In the genomic region with DNA sequence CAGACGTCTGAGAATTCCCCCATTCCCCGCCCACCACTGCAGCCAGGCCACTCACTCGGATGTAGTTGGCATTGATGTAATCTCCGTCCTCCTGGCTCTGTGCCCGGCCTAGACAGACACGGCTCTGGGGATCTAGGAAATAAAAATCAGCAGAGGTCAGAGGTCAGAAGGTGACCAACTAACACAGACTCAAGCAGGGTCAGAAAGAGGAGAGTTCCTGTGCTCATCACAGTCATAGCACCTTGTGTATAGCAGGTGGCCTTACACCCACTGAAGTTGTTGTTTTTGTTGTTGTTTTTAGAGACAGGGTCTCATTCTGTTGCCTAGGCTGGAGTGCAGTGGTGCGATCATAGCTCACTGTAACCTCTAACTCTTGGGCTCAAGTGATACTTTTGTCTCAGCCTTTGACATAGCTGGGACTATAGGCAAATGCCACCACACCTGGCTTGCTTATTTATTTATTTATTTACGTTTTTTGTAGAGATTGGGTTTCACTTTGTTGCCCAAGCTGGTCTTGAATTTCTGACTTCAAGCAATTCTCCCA, we compare ENCODE assay signal across 10 cellular contexts. TPM values are rescaled to one million over a fixed set of nuclear protein-coding genes. Genes with fewer than 3 reads are reported as not detected.
DNase-seq lines count a peak whose midpoint lies in the region; ATAC-seq, FAIRE-seq and TF ChIP-seq lines count a peak whose summit lies in the region.
"Had no signal": no experiment of that assay in that cellular context is flagged by ENCODE, and none has a peak within 500 bp of the region (broad histone marks: within the 10 kb centered on the region; RNA-seq: fewer than 3 reads in every experiment).

No MANE protein-coding gene starts in this region.

- dilution Hi-C loops in endothelial cell of umbilical vein (cut with MboI; ENCODE audit: extremely low pct_ligation_motif_present, low sequenced_read_pairs), result no loop called here

- peak; percentile 82 for FAIRE-seq in endothelial cell of umbilical vein (lab: Jason Lieb, UNC)
- no peak for FAIRE-seq in small intestine (lab: Jason Lieb, UNC)

- TF ChIP-seq CTCF in endothelial cell of umbilical vein (IDR thresholded peaks at IDR 0.05; ENCODE audit: extremely low read depth in 1 of 2, insufficient read depth in 1 of 2, low read depth in 1 of 2, low read length in 2 of 2), result no peak

- intact Hi-C loops in activated CD4-positive, alpha-beta T cell treated with anti-CD3 and anti-CD28 coated beads, Interleukin-2, amount 10 ng/mL, durations not matched to agents 24 days and 14 days (cut with micrococcal nuclease), result no loop called here
- intact Hi-C loops in endothelial cell of umbilical vein (cut with micrococcal nuclease), result no loop called here

- no peaks in the 10 kb centered on the region for H3K27me3 ChIP-seq in endothelial cell of umbilical vein (ENCODE audit: control insufficient read depth in 2 of 2, insufficient read depth in 2 of 2, low read length in 2 of 2)
- H3K27me3 ChIP-seq in small intestine (ENCODE audit: control insufficient read depth in 2 of 2, insufficient read depth in 2 of 2, low read length in 2 of 2), result no peaks in the 10 kb centered on the region

- H3K4me3 Mint-ChIP-seq in activated CD4-positive, alpha-beta T cell treated with anti-CD3 and anti-CD28 coated beads, Interleukin-2, amount 10 ng/mL, durations not matched to agents 24 days and 14 days, result peak overlapping the region; percentile 63

- no peaks in the 10 kb centered on the region for H3K27me3 Mint-ChIP-seq in activated CD4-positive, alpha-beta T cell treated with anti-CD3 and anti-CD28 coated beads, Interleukin-2, amount 10 ng/mL, durations not matched to agents 24 days and 14 days

- peaks cover 89% of the 10 kb centered on the region for H3K36me3 Mint-ChIP-seq in activated CD4-positive, alpha-beta T cell treated with anti-CD3 and anti-CD28 coated beads, Interleukin-2, amount 10 ng/mL, durations not matched to agents 24 days and 14 days (ENCODE audit: low read depth)

- H3K9me3 Mint-ChIP-seq in activated CD4-positive, alpha-beta T cell treated with anti-CD3 and anti-CD28 coated beads, Interleukin-2, amount 10 ng/mL, durations not matched to agents 24 days and 14 days, result no peaks in the 10 kb centered on the region

- POLR2A ChIA-PET in endothelial cell of umbilical vein (lab: Charles Lee), result no interaction called here

- H3K27ac ChIP-seq in endothelial cell of umbilical vein (ENCODE audit: insufficient read depth, low read depth, low read length), result no peak overlapping the region
- H3K27ac ChIP-seq in small intestine (ENCODE audit: low read depth in 1 of 2, low read length in 1 of 2), result no peak overlapping the region

- H3K9me3 ChIP-seq in endothelial cell of umbilical vein (replicated peaks; ENCODE audit: control insufficient read depth, insufficient read depth, low read length), result no peaks in the 10 kb centered on the region
- H3K9me3 ChIP-seq in small intestine (ENCODE audit: control insufficient read depth, low read depth), result no peaks in the 10 kb centered on the region

- H3K9ac ChIP-seq in endothelial cell of umbilical vein (replicated peaks; ENCODE audit: extremely low read depth, insufficient read depth, low read length), result no peak overlapping the region

- peak overlapping the region; percentile 48 for H3K27ac Mint-ChIP-seq in activated CD4-positive, alpha-beta T cell treated with anti-CD3 and anti-CD28 coated beads, Interleukin-2, amount 10 ng/mL, durations not matched to agents 24 days and 14 days

- no TSS peak for BruUV-seq in endothelial cell of umbilical vein (replicated peaks; lab: Mats Ljungman, UMichigan)

- no peak overlapping the region for H3K4me2 ChIP-seq in endothelial cell of umbilical vein (ENCODE audit: insufficient read depth, low read length)

- H3K36me3 ChIP-seq in endothelial cell of umbilical vein (ENCODE audit: control insufficient read depth in 2 of 2, extremely low read depth in 1 of 2, insufficient read depth in 2 of 2, low read length in 2 of 2) (no peaks in the 10 kb centered on the region), small intestine (ENCODE audit: control insufficient read depth in 2 of 2, insufficient read depth in 2 of 2, low read length in 2 of 2) (no peaks in the 10 kb centered on the region)

- H4K20me1 ChIP-seq in endothelial cell of umbilical vein (replicated peaks; ENCODE audit: control insufficient read depth, extremely low read depth, insufficient read depth, low read length), result no peaks in the 10 kb centered on the region

- no peak for DNase-seq in activated CD4-positive, alpha-beta T cell treated with anti-CD3 and anti-CD28 coated beads, Interleukin-2, amount 10 ng/mL, durations not matched to agents 24 days and 14 days
- no peak for DNase-seq in activated CD4-positive, alpha-beta T cell treated with anti-CD3 and anti-CD28 coated beads, Interleukin-2, amount 50 U/mL, for 1 hour
- peak; percentile 52 for DNase-seq in RKO (ENCODE audit: low spot score)
- peak; percentile 39 for DNase-seq in endothelial cell of umbilical vein (ENCODE audit: low read depth, low spot score)
- peak; percentile 57 for DNase-seq in small intestine
- no peak for DNase-seq in DMS114 treated with DMSO at 0.1 percent for 48 hours (lab: John Stamatoyannopoulos, UW; ENCODE audit: unreplicated experiment)

- peaks cover 53% of the 10 kb centered on the region for H3K4me1 Mint-ChIP-seq in activated CD4-positive, alpha-beta T cell treated with anti-CD3 and anti-CD28 coated beads, Interleukin-2, amount 10 ng/mL, durations not matched to agents 24 days and 14 days

- H2AFZ ChIP-seq in endothelial cell of umbilical vein (ENCODE audit: low read depth, low read length), result no peak overlapping the region

- no peak for TF ChIP-seq POLR2A in endothelial cell of umbilical vein (IDR thresholded peaks at IDR 0.05; ENCODE audit: low read depth, low read length)

- no peak for ATAC-seq in GM19328 (IDR thresholded peaks at IDR 0.05; ENCODE audit: unreplicated experiment)
- ATAC-seq in HG02938 (IDR thresholded peaks at IDR 0.05; ENCODE audit: unreplicated experiment), result no peak

- H3K4me3 ChIP-seq in endothelial cell of umbilical vein (replicated peaks in 1 of 3; ENCODE audit: insufficient read depth in 1 of 3, low read depth in 1 of 3, low read length in 3 of 3) (no peak overlapping the region), small intestine (ENCODE audit: low read depth in 1 of 2, low read length in 2 of 2) (no peak overlapping the region)

- CTCF ChIA-PET in endothelial cell of umbilical vein (lab: Charles Lee), result interaction anchor here (1.0 to 2.5 kb wide), 15 partner anchors 7 to 564 kb away, joined by 3 to 24 read pairs (median 4); partner anchors contain the start of gene ARL8A

- H3K79me2 ChIP-seq in endothelial cell of umbilical vein (ENCODE audit: control insufficient read depth, insufficient read depth, low read length), result no peaks in the 10 kb centered on the region

- H3K9me1 ChIP-seq in endothelial cell of umbilical vein (replicated peaks; ENCODE audit: control insufficient read depth, extremely low read depth, insufficient read depth, low read length), result no peaks in the 10 kb centered on the region

- H3K4me1 ChIP-seq in endothelial cell of umbilical vein (ENCODE audit: control insufficient read depth, extremely low read depth, insufficient read depth, low read length), result peaks cover 18% of the 10 kb centered on the region
- peaks cover 0 to 3% of the 10 kb centered on the region in 2 donors for H3K4me1 ChIP-seq in small intestine (ENCODE audit: control insufficient read depth in 2 of 2, insufficient read depth in 1 of 2, low read depth in 1 of 2, low read length in 1 of 2)

- WGBS in small intestine, 3 donors, result 22 to 36% (median 32%) methylated on average over 8 of the region's 8 CpGs

RNA-seq across cellular contexts. Expression of gene PTPN7, which starts 4.9 kb away (rescaled TPM):
- 475 and 478 TPM in 2 replicates for total RNA-seq in activated CD4-positive, alpha-beta T cell treated with anti-CD3 and anti-CD28 coated beads, Interleukin-2, amount 10 ng/mL, durations not matched to agents 24 days and 14 days
- total RNA-seq in endothelial cell of umbilical vein, result 0.86 and 1.9 TPM in 2 replicates
- polyA plus RNA-seq in endothelial cell of umbilical vein (1.8 and 2.4 TPM in 2 replicates), small intestine (1 to 10 TPM; 1.9 to 8.9 (median 2.5) TPM)
- polyA plus RNA-seq in endothelial cell of umbilical vein (2011; cell fraction: cytosol; rRNA removed), result 0.84 and 1.1 TPM in 2 replicates
- 1.1 and 1.5 TPM in 2 replicates for polyA plus RNA-seq in endothelial cell of umbilical vein (2011; cell fraction: nucleus; rRNA removed)
- 0.41 and 0.75 TPM in 2 replicates for polyA plus RNA-seq in endothelial cell of umbilical vein (2012)
- 5.1 and 6.0 TPM in 2 replicates for polyA minus RNA-seq in endothelial cell of umbilical vein
- not detected for polyA minus RNA-seq in endothelial cell of umbilical vein (2011; cell fraction: cytosol; rRNA and poly(A)+ RNA removed)
- 0.34 and 0.48 TPM in 2 replicates for polyA minus RNA-seq in endothelial cell of umbilical vein (2011; cell fraction: nucleus; rRNA and poly(A)+ RNA removed)
- polyA plus RNA-seq: BJ had no signal

RNA-seq across cellular contexts. Expression of gene ARL8A, which starts 11.0 kb away (rescaled TPM):
- 51.9 and 57.4 TPM in 2 replicates for total RNA-seq in activated CD4-positive, alpha-beta T cell treated with anti-CD3 and anti-CD28 coated beads, Interleukin-2, amount 10 ng/mL, durations not matched to agents 24 days and 14 days
- 69.5 and 75.6 TPM in 2 replicates for total RNA-seq in endothelial cell of umbilical vein
- polyA plus RNA-seq in endothelial cell of umbilical vein, result 54.3 and 57.9 TPM in 2 replicates
- polyA plus RNA-seq in endothelial cell of umbilical vein (2011; cell fraction: cytosol; rRNA removed), result 49.0 and 49.1 TPM in 2 replicates
- polyA plus RNA-seq in endothelial cell of umbilical vein (2011; cell fraction: nucleus; rRNA removed), result 45.0 and 45.4 TPM in 2 replicates
- polyA plus RNA-seq in endothelial cell of umbilical vein (2012), result 46.7 and 54.8 TPM in 2 replicates
- 33.0 and 43.4 TPM in 2 replicates for polyA minus RNA-seq in endothelial cell of umbilical vein
- 14.3 TPM for polyA minus RNA-seq in endothelial cell of umbilical vein (2011; cell fraction: cytosol; rRNA and poly(A)+ RNA removed)
- polyA minus RNA-seq in endothelial cell of umbilical vein (2011; cell fraction: nucleus; rRNA and poly(A)+ RNA removed), result 18.7 and 18.9 TPM in 2 replicates
- 10 to 100 TPM; 17.4 to 23.0 (median 22.2) TPM for polyA plus RNA-seq in small intestine

RNA-seq across cellular contexts. Expression of gene GPR37L1, which starts 32.8 kb away (rescaled TPM):
- total RNA-seq in activated CD4-positive, alpha-beta T cell treated with anti-CD3 and anti-CD28 coated beads, Interleukin-2, amount 10 ng/mL, durations not matched to agents 24 days and 14 days, result not detected in 2 replicates
- total RNA-seq in endothelial cell of umbilical vein, result not detected in 2 replicates
- polyA plus RNA-seq in endothelial cell of umbilical vein (not detected in 2 replicates), small intestine (under 1 TPM in 2 of 3 donors, not detected in 1; 0.22 to 0.37 TPM)
- not detected in 2 replicates for polyA plus RNA-seq in endothelial cell of umbilical vein (2011; cell fraction: cytosol; rRNA removed)
- not detected in 2 replicates for polyA plus RNA-seq in endothelial cell of umbilical vein (2011; cell fraction: nucleus; rRNA removed)
- 0.03 TPM in 1 of 2 replicates, not detected in the other for polyA plus RNA-seq in endothelial cell of umbilical vein (2012)
- polyA minus RNA-seq in endothelial cell of umbilical vein, result not detected in 2 replicates
- 0.20 TPM for polyA minus RNA-seq in endothelial cell of umbilical vein (2011; cell fraction: cytosol; rRNA and poly(A)+ RNA removed)
- polyA minus RNA-seq in endothelial cell of umbilical vein (2011; cell fraction: nucleus; rRNA and poly(A)+ RNA removed), result not detected in 2 replicates
- total RNA-seq: T-helper 1 cell treated with Interleukin-12 subunit alpha and Interleukin-12 subunit beta and Interleukin-4 antibody, amounts not matched to agents 30 ng/mL and 1 ng/mL, for 36 hours had no signal
- polyA plus RNA-seq: BJ had no signal

RNA-seq across cellular contexts. Expression of gene LGR6, which starts 38.0 kb away (rescaled TPM):
- total RNA-seq in activated CD4-positive, alpha-beta T cell treated with anti-CD3 and anti-CD28 coated beads, Interleukin-2, amount 10 ng/mL, durations not matched to agents 24 days and 14 days, result not detected in 2 replicates
- not detected in 2 replicates for total RNA-seq in endothelial cell of umbilical vein
- polyA plus RNA-seq in endothelial cell of umbilical vein (not detected in 2 replicates), small intestine (1 to 10 TPM in 1 of 3 donors, under 1 TPM in 1, not detected in 1; 0.27 to 1.0 TPM)
- not detected in 2 replicates for polyA plus RNA-seq in endothelial cell of umbilical vein (2011; cell fraction: cytosol; rRNA removed)
- polyA plus RNA-seq in endothelial cell of umbilical vein (2011; cell fraction: nucleus; rRNA removed), result 0.04 TPM in 1 of 2 replicates, not detected in the other
- 0.14 and 0.27 TPM in 2 replicates for polyA plus RNA-seq in endothelial cell of umbilical vein (2012)
- polyA minus RNA-seq in endothelial cell of umbilical vein, result not detected in 2 replicates
- polyA minus RNA-seq in endothelial cell of umbilical vein (2011; cell fraction: cytosol; rRNA and poly(A)+ RNA removed), result not detected
- not detected in 2 replicates for polyA minus RNA-seq in endothelial cell of umbilical vein (2011; cell fraction: nucleus; rRNA and poly(A)+ RNA removed)
- total RNA-seq: T-helper 1 cell treated with Interleukin-12 subunit alpha and Interleukin-12 subunit beta and Interleukin-4 antibody, amounts not matched to agents 30 ng/mL and 1 ng/mL, for 36 hours had no signal
- polyA plus RNA-seq: BJ had no signal

Comparison
In these comparisons a context has a peak if more than half of its experiments do, and no peak if none do; other contexts are left out.
1. DNase-seq: peak in RKO (single experiment), endothelial cell of umbilical vein (single experiment) and small intestine (single experiment); none in activated CD4-positive, alpha-beta T cell treated with anti-CD3 and anti-CD28 coated beads, Interleukin-2, amount 10 ng/mL, durations not matched to agents 24 days and 14 days (single experiment), activated CD4-positive, alpha-beta T cell treated with anti-CD3 and anti-CD28 coated beads, Interleukin-2, amount 50 U/mL, for 1 hour (single experiment) and DMS114 treated with DMSO at 0.1 percent for 48 hours (single experiment).
2. RNA of gene PTPN7, which starts 4.9 kb away (total RNA-seq): 475 to 478 TPM in activated CD4-positive, alpha-beta T cell treated with anti-CD3 and anti-CD28 coated beads, Interleukin-2, amount 10 ng/mL, durations not matched to agents 24 days and 14 days; 0.86 to 1.9 TPM in endothelial cell of umbilical vein; every median in the first group is over 100 times any median in the second.